Comparison of ENCODE assay signal across 30 cellular contexts in genomic region chr15:69999392-70000085, GRCh38.
"Had no signal": no experiment of that assay in that cellular context is flagged by ENCODE, and none has a peak within 500 bp of the region (broad histone marks: within the 10 kb centered on the region; RNA-seq: fewer than 3 reads in every experiment).

No MANE protein-coding gene starts in this region.

- H3K4me3 Mint-ChIP-seq: activated CD4-positive, alpha-beta T cell treated with anti-CD3 and anti-CD28 coated beads for 36 hours; activated naive CD8-positive, alpha-beta T cell; activated T-cell treated with anti-CD3 and anti-CD28 coated beads, Interleukin-2, amount 50 U/mL, for 24 hours; activated T-helper 17 cell treated with anti-CD3 and anti-CD28 coated beads, Interleukin-2, amount 50 U/mL, for 72 hours; central memory CD8-positive, alpha-beta T cell; effector memory CD8-positive, alpha-beta T cell; immature natural killer cell; mesothelial cell of epicardium; natural killer cell; stimulated activated naive B cell treated with anti-CD40 and anti-IgM and Interleukin-4, amounts not matched to agents 10 μg/mL and 1 μg/mL and 100 μg/mL, for 72 hours; T-cell; T-helper 2 cell treated with Interferon-gamma antibody and Interleukin-4, amounts not matched to agents 5 μg/mL and 100 μg/mL, for 36 hours; WTC11 had no signal

- H3K9me3 ChIP-seq: testis had no signal

- H3K27ac ChIP-seq: breast epithelium, esophagus muscularis mucosa, hepatocyte, left lung, parathyroid adenoma, testis, upper lobe of left lung had no signal

- H3K27ac Mint-ChIP-seq: activated CD4-positive, alpha-beta T cell treated with anti-CD3 and anti-CD28 coated beads for 36 hours; activated naive CD8-positive, alpha-beta T cell; activated T-cell treated with anti-CD3 and anti-CD28 coated beads, Interleukin-2, amount 50 U/mL, for 24 hours; activated T-helper 17 cell treated with anti-CD3 and anti-CD28 coated beads, Interleukin-2, amount 50 U/mL, for 72 hours; effector memory CD8-positive, alpha-beta T cell; immature natural killer cell; mesothelial cell of epicardium; natural killer cell; stimulated activated naive B cell treated with anti-CD40 and anti-IgM and Interleukin-4, amounts not matched to agents 10 μg/mL and 1 μg/mL and 100 μg/mL, for 72 hours; T-cell; T-helper 2 cell treated with Interferon-gamma antibody and Interleukin-4, amounts not matched to agents 5 μg/mL and 100 μg/mL, for 36 hours; WTC11 had no signal

- H3K36me3 Mint-ChIP-seq: natural killer cell, T-cell had no signal

- H3K36me3 ChIP-seq: breast epithelium, esophagus muscularis mucosa, left lung, upper lobe of left lung had no signal

- H3K27me3 Mint-ChIP-seq: activated CD4-positive, alpha-beta T cell treated with anti-CD3 and anti-CD28 coated beads for 36 hours; activated naive CD8-positive, alpha-beta T cell; activated T-cell treated with anti-CD3 and anti-CD28 coated beads, Interleukin-2, amount 50 U/mL, for 24 hours; activated T-helper 17 cell treated with anti-CD3 and anti-CD28 coated beads, Interleukin-2, amount 50 U/mL, for 72 hours; central memory CD8-positive, alpha-beta T cell had no signal

- H3K4me3 ChIP-seq: breast epithelium, esophagus muscularis mucosa, hepatocyte, left lung, lung, testis, upper lobe of left lung had no signal

- H3K9me3 Mint-ChIP-seq: central memory CD8-positive, alpha-beta T cell had no signal

- H3K27me3 ChIP-seq: breast epithelium, hepatocyte, left lung, testis, upper lobe of left lung had no signal

- H3K4me1 Mint-ChIP-seq: activated CD4-positive, alpha-beta T cell treated with anti-CD3 and anti-CD28 coated beads for 36 hours; activated T-helper 17 cell treated with anti-CD3 and anti-CD28 coated beads, Interleukin-2, amount 50 U/mL, for 72 hours; central memory CD8-positive, alpha-beta T cell; immature natural killer cell; natural killer cell; T-cell had no signal

- DNase-seq: activated CD4-positive, alpha-beta T cell treated with anti-CD3 and anti-CD28 coated beads for 36 hours; activated CD4-positive, alpha-beta T cell treated with anti-CD3 and anti-CD28 coated beads, Interleukin-2, amount 50 U/mL, for 4 hours; activated CD8-positive, alpha-beta memory T cell treated with anti-CD3 and anti-CD28 coated beads for 24 hours; activated CD8-positive, alpha-beta memory T cell treated with anti-CD3 and anti-CD28 coated beads, Interleukin-2, amount 50 U/mL, for 4 hours; activated naive CD4-positive, alpha-beta T cell; activated T-cell treated with anti-CD3 and anti-CD28 coated beads, Interleukin-2, amount 50 U/mL, for 24 hours; amniotic stem cell; effector memory CD8-positive, alpha-beta T cell; glutamatergic neuron; immature natural killer cell; kidney glomerular epithelial cell; left lung; natural killer cell; small intestine; stimulated activated CD4-positive, alpha-beta T cell treated with anti-CD3 and anti-CD28 coated beads, Interleukin-15, amount 100 ng/mL, for 24 hours; stimulated activated naive B cell treated with anti-CD40 and anti-IgM and Interleukin-4, amounts not matched to agents 10 μg/mL and 1 μg/mL and 100 μg/mL, for 72 hours; T-cell; testis had no signal
